23 cellular contexts compared by ENCODE assay signal in genomic region chr4:183337349-183337748, GRCh38. TPM values are rescaled to one million over a fixed set of nuclear protein-coding genes. Genes with fewer than 3 reads are reported as not detected.
A peak's percentile ranks its signal among the peaks of the same experiment; 100 is the strongest.
DNase-seq lines count a peak whose midpoint lies in the region; ATAC-seq and TF ChIP-seq lines count a peak whose summit lies in the region.
"Had no signal": no experiment of that assay in that cellular context is flagged by ENCODE, and none has a peak within 500 bp of the region (broad histone marks: within the 10 kb centered on the region; RNA-seq: fewer than 3 reads in every experiment).

No MANE protein-coding gene starts in this region.

- no peak overlapping the region for H3K4me3 Mint-ChIP-seq in type B pancreatic cell
- H3K4me3 Mint-ChIP-seq: GM23338, IgD-negative memory B cell had no signal

- no peak overlapping the region for H3K4ac ChIP-seq in mesendoderm (ENCODE audit: low read depth, low read length)

- no peaks in the 10 kb centered on the region for H3K79me2 ChIP-seq in mesendoderm (ENCODE audit: control insufficient read depth, insufficient read depth, low read length)

- H3K23ac ChIP-seq in mesendoderm (ENCODE audit: low read length): no peak overlapping the region

- H3K9ac ChIP-seq in mesendoderm (ENCODE audit: low read length): no peak overlapping the region

- no peak overlapping the region for H3K27ac ChIP-seq in mesendoderm (ENCODE audit: low read depth, low read length)

- intact Hi-C loops in cardiac septum (cut with DNase I) (no loop called here), Right ventricle myocardium inferior (cut with DNase I) (no loop called here)

- H2AK5ac ChIP-seq in mesendoderm (ENCODE audit: low read length): no peak overlapping the region

- no peak overlapping the region for H3K27ac Mint-ChIP-seq in type B pancreatic cell
- H3K27ac Mint-ChIP-seq: GM23338, IgD-negative memory B cell had no signal

- no peak overlapping the region for H4K5ac ChIP-seq in mesendoderm (ENCODE audit: low read length)

- H3K4me1 Mint-ChIP-seq in type B pancreatic cell (ENCODE audit: unreplicated experiment): peaks cover 4% of the 10 kb centered on the region
- H3K4me1 Mint-ChIP-seq: IgD-negative memory B cell had no signal

- H4K8ac ChIP-seq in mesendoderm (ENCODE audit: low read depth, low read length): no peak overlapping the region

- no peaks in the 10 kb centered on the region for H3K4me1 ChIP-seq in mesendoderm (ENCODE audit: control insufficient read depth, low read depth, low read length)

- H3K36me3 ChIP-seq in mesendoderm (ENCODE audit: control insufficient read depth, insufficient read depth, low read length): no peaks in the 10 kb centered on the region

- H2BK5ac ChIP-seq in mesendoderm (ENCODE audit: low read length): no peak overlapping the region

- peaks cover 26% of the 10 kb centered on the region for H3K27me3 Mint-ChIP-seq in type B pancreatic cell

- no peak for TF ChIP-seq CTCF in type B pancreatic cell (conservative IDR thresholded peaks at IDR 0.05)

- no peak overlapping the region for H2BK120ac ChIP-seq in mesendoderm (ENCODE audit: low read depth, low read length)

- H3K27me3 ChIP-seq in mesendoderm (ENCODE audit: insufficient read depth, low read length, poor library complexity): no peaks in the 10 kb centered on the region

- no peak overlapping the region for H3K4me2 ChIP-seq in mesendoderm (ENCODE audit: low read length)
- H3K4me2 ChIP-seq: GM23338 had no signal

- no CpG with 5 or more reads among the region's 9 CpGs for WGBS in mesendoderm (ENCODE audit: extremely low coverage, insufficient coverage, low lambda C conversion rate)

- no peaks in the 10 kb centered on the region for H3K36me3 Mint-ChIP-seq in type B pancreatic cell

- H2BK15ac ChIP-seq in mesendoderm (replicated peaks; ENCODE audit: low read depth): no peak overlapping the region

- H3K56ac ChIP-seq in mesendoderm (ENCODE audit: low read length): no peak overlapping the region

- no peaks in the 10 kb centered on the region for H3K79me1 ChIP-seq in mesendoderm (ENCODE audit: low read length)

- DNase-seq in cardiac septum (ENCODE audit: low spot score): peak; percentile 29
- DNase-seq in Right ventricle myocardium inferior (ENCODE audit: missing footprints): no peak
- DNase-seq in ecto neural progenitor cell (ENCODE audit: low spot score): peak; percentile 33
- peak; percentile 30 for DNase-seq in mesenteric fat pad (ENCODE audit: low spot score)
- DNase-seq in type B pancreatic cell (ENCODE audit: extremely low spot score, unreplicated experiment): peak; percentile 16
- no peak for DNase-seq in RPMI8226
- no peak for DNase-seq in mesendoderm
- DNase-seq: 8988T; C1 segment of cervical spinal cord; DND-41; Kasumi-1; MM.1S; NCI-H1105; NCI-H1694 treated with DMSO at 0.1 percent for 48 hours; NCI-H345; NCI-H526 treated with DMSO at 0.1 percent for 48 hours; NK-92 treated with Interleukin-12 subunit alpha and Interleukin-12 subunit beta, amount 100 ng/mL, for 24 hours; SIG-M5 had no signal

- no peak overlapping the region for H3K4me3 ChIP-seq in mesendoderm (ENCODE audit: low read length)
- H3K4me3 ChIP-seq: GM23338 had no signal

- no peak overlapping the region for H3K18ac ChIP-seq in mesendoderm (ENCODE audit: low read length)

- no peaks in the 10 kb centered on the region for H3K9me3 Mint-ChIP-seq in type B pancreatic cell

- ATAC-seq in Right ventricle myocardium inferior: no peak
- no peak for ATAC-seq in HG03469 (IDR thresholded peaks at IDR 0.05; ENCODE audit: unreplicated experiment)
- ATAC-seq: GM23338 had no signal

RNA-seq across cellular contexts. Expression of gene CLDN24, which starts 15.1 kb away (rescaled TPM):
- total RNA-seq in cardiac septum: not detected
- not detected for total RNA-seq in Right ventricle myocardium inferior
- total RNA-seq in mesenteric fat pad: not detected
- total RNA-seq in type B pancreatic cell (ENCODE audit: low replicate concordance): not detected in 2 replicates
- polyA plus RNA-seq in mesendoderm (2013, experiment 1 of 2): not detected
- polyA plus RNA-seq in mesendoderm (2013, experiment 2 of 2): not detected
- total RNA-seq: GM23338, HT-29, OCI-LY7 had no signal
- polyA plus RNA-seq: GM23338, IgD-negative memory B cell had no signal

RNA-seq across cellular contexts. Expression of gene CLDN22, which starts 17.3 kb away (rescaled TPM):
- total RNA-seq in cardiac septum (not detected), Right ventricle myocardium inferior (not detected), mesenteric fat pad (not detected), type B pancreatic cell (ENCODE audit: low replicate concordance) (not detected in 2 replicates)
- not detected for polyA plus RNA-seq in mesendoderm (2013, experiment 1 of 2)
- not detected for polyA plus RNA-seq in mesendoderm (2013, experiment 2 of 2)
- total RNA-seq: GM23338, HT-29, OCI-LY7 had no signal
- polyA plus RNA-seq: GM23338, IgD-negative memory B cell had no signal

Comparison
In these comparisons a context has a peak if more than half of its experiments do, and no peak if none do; other contexts are left out.
1. DNase-seq: peak in cardiac septum (single experiment), ecto neural progenitor cell (single experiment), mesenteric fat pad (single experiment) and type B pancreatic cell (single experiment); none in Right ventricle myocardium inferior (single experiment), RPMI8226 (single experiment) and mesendoderm (single experiment).